10 cellular contexts compared by ENCODE assay signal in the genomic region with DNA sequence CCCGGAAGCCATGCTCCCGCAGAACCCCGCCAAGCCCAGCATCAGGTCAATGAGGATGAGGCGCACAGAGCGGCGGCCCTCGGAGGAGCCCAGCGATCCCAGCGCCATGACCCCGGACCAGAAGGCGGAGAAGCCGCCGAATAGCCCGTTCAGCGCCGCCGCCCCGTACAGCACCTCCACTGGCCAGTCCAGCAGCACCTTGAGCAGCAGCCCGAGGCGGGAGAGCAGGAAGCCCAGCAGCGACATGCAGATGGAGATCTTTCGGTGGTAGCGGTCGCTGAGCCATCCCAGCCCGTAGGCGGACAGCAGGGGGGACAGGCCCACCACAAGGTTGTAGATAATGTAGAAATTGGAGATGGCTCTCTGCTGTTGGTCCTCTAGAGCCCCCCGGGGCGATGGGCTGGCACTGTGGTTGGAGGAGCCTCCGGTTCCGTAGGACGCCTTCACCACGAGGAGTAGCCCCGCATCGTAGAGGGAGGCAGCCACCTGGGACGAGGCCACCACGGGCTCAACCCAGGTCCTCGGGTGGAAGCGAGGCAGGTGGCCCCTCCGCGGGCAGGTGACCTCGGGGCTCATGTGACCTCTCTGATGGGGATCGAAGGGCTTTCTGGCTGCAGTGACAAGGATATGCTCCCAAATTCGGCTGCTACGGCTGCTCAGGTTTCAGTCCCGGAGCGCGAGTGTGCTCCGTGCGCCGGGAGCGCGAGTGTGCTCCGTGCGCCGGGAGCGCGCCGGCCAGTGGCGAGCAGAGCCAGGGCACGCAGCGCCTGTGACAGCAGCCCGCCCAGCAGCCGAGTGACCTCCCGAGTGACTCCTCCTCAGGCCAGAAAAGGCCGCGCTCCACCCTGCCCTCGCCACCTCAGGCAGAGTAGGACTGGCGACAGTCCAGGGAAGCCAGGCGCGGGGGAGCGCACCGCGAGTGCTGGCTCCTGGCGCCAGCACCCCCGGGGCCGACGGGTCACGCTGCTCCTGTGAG. TPM values are rescaled to one million over a fixed set of nuclear protein-coding genes. Genes with fewer than 3 reads are reported as not detected.
DNase-seq lines count a peak whose midpoint lies in the region; ATAC-seq, FAIRE-seq and TF ChIP-seq lines count a peak whose summit lies in the region.
"Had no signal": no experiment of that assay in that cellular context is flagged by ENCODE, and none has a peak within 500 bp of the region (broad histone marks: within the 10 kb centered on the region; RNA-seq: fewer than 3 reads in every experiment).

A gene with protein sequence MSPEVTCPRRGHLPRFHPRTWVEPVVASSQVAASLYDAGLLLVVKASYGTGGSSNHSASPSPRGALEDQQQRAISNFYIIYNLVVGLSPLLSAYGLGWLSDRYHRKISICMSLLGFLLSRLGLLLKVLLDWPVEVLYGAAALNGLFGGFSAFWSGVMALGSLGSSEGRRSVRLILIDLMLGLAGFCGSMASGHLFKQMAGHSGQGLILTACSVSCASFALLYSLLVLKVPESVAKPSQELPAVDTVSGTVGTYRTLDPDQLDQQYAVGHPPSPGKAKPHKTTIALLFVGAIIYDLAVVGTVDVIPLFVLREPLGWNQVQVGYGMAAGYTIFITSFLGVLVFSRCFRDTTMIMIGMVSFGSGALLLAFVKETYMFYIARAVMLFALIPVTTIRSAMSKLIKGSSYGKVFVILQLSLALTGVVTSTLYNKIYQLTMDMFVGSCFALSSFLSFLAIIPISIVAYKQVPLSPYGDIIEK (minus strand): TSS at position 771 of the 976 bp plus-strand sequence. CDS start 195 bp downstream, at position 576.

- H2BK15ac ChIP-seq in neuronal stem cell (ENCODE audit: low read length), result peak within 1 kb of the TSS; percentile 9

- ATAC-seq in HG02884 (IDR thresholded peaks at IDR 0.05; ENCODE audit: unreplicated experiment), result no peak

- H3K4me2 ChIP-seq in neuronal stem cell (ENCODE audit: insufficient read depth, low read length, poor library complexity, severe bottlenecking), result peak within 1 kb of the TSS; percentile 66

- peak within 1 kb of the TSS; percentile 65 for H3K9ac ChIP-seq in neuronal stem cell (ENCODE audit: low read depth, low read length, poor library complexity)

- peak within 1 kb of the TSS; percentile 22 for H2BK120ac ChIP-seq in neuronal stem cell (ENCODE audit: low read depth, low read length)

- H3K27ac ChIP-seq in adrenal gland (no peak within 1 kb of the TSS), left ventricle myocardium inferior (replicated peaks) (no peak within 1 kb of the TSS), neuronal stem cell (replicated peaks; ENCODE audit: low read length) (no peak within 1 kb of the TSS)

- TF ChIP-seq CTCF in adrenal gland (IDR thresholded peaks at IDR 0.05), result no peak
- no peak for TF ChIP-seq CTCF in left ventricle myocardium inferior (IDR thresholded peaks at IDR 0.05; ENCODE audit: borderline replicate concordance)

- H4K91ac ChIP-seq in neuronal stem cell (ENCODE audit: low read depth, low read length, poor library complexity), result no peak within 1 kb of the TSS

- no peaks in the 10 kb centered on the region for H3K9me3 ChIP-seq in adrenal gland (replicated peaks in 1 of 3)
- H3K9me3 ChIP-seq in left ventricle myocardium inferior (replicated peaks), result no peaks in the 10 kb centered on the region
- peaks cover 0 to 1% of the 10 kb centered on the region in 2 donors for H3K9me3 ChIP-seq in neuronal stem cell (replicated peaks in 1 of 2; ENCODE audit: control insufficient read depth in 2 of 2, insufficient read depth in 1 of 2, low read depth in 1 of 2, low read length in 2 of 2)

- peak within 1 kb of the TSS; percentile 82 for H2AFZ ChIP-seq in neuronal stem cell (ENCODE audit: low read length)

- H3K4me3 ChIP-seq in adrenal gland, result peak within 1 kb of the TSS in 1 of 4 donors; percentile 50
- peak within 1 kb of the TSS; percentile 64 for H3K4me3 ChIP-seq in left ventricle myocardium inferior
- H3K4me3 ChIP-seq in neuronal stem cell (ENCODE audit: low read length in 2 of 2), result peak within 1 kb of the TSS; percentile 30 to 78

- peak; percentile 53 for DNase-seq in CD1c-positive myeloid dendritic cell (ENCODE audit: extremely low spot score)
- DNase-seq in adrenal gland, result peak in 4 of 7 donors; percentile 22 to 43 (median 30)
- DNase-seq in left ventricle myocardium inferior, result peak; percentile 37
- no peak for DNase-seq in neuronal stem cell (ENCODE audit: low spot score)
- no peak for DNase-seq in ureter (ENCODE audit: low spot score)
- DNase-seq in GM12891 (ENCODE audit: insufficient read length, low spot score), result no peak
- DNase-seq in activated CD4-positive, alpha-beta T cell treated with anti-CD3 and anti-CD28 coated beads, Interleukin-2, amount 10 ng/mL, durations not matched to agents 24 days and 14 days, result no peak
- DNase-seq: NCI-H187 had no signal

- no peak within 1 kb of the TSS for H2BK12ac ChIP-seq in neuronal stem cell (ENCODE audit: low read length)

- H3K18ac ChIP-seq in neuronal stem cell (ENCODE audit: low read length), result peak within 1 kb of the TSS; percentile 71

- H2BK5ac ChIP-seq in neuronal stem cell (ENCODE audit: low read length), result peak within 1 kb of the TSS; percentile 3

- TF ChIP-seq POLR2A in adrenal gland (IDR thresholded peaks at IDR 0.05) (no peak), GM12891 (IDR thresholded peaks at IDR 0.05; ENCODE audit: low read depth, low read length) (no peak)

- no peak within 1 kb of the TSS for H3K14ac ChIP-seq in neuronal stem cell (ENCODE audit: low read length)

- no peaks in the 10 kb centered on the region for H3K79me1 ChIP-seq in neuronal stem cell (ENCODE audit: low read depth, low read length)

- H3K23ac ChIP-seq in neuronal stem cell (ENCODE audit: low read depth, low read length, poor library complexity), result peak within 1 kb of the TSS; percentile 13

- no peak within 1 kb of the TSS for H3K4ac ChIP-seq in neuronal stem cell (ENCODE audit: low read length)

- intact Hi-C loops in adrenal gland (cut with DNase I) (no loop called here), left ventricle myocardium inferior (cut with micrococcal nuclease) (no loop called here)
- intact Hi-C loops in activated CD4-positive, alpha-beta T cell treated with anti-CD3 and anti-CD28 coated beads, Interleukin-2, amount 10 ng/mL, durations not matched to agents 24 days and 14 days (cut with micrococcal nuclease), result no loop called here

- peaks cover 38% of the 10 kb centered on the region for H3K27me3 Mint-ChIP-seq in activated CD4-positive, alpha-beta T cell treated with anti-CD3 and anti-CD28 coated beads, Interleukin-2, amount 10 ng/mL, durations not matched to agents 24 days and 14 days

- no peaks in the 10 kb centered on the region for H3K36me3 Mint-ChIP-seq in activated CD4-positive, alpha-beta T cell treated with anti-CD3 and anti-CD28 coated beads, Interleukin-2, amount 10 ng/mL, durations not matched to agents 24 days and 14 days (ENCODE audit: low read depth)

- H3K27me3 ChIP-seq in adrenal gland, result peaks cover 18% of the 10 kb centered on the region
- H3K27me3 ChIP-seq in left ventricle myocardium inferior (ENCODE audit: low read depth), result peaks cover 19% of the 10 kb centered on the region
- peaks cover 2 to 40% (median 24%) of the 10 kb centered on the region in 3 experiments for H3K27me3 ChIP-seq in neuronal stem cell (ENCODE audit: control insufficient read depth in 3 of 3, insufficient read depth in 3 of 3, low read depth in 1 of 3, low read length in 3 of 3)

- 10 to 31% (median 15%) methylated on average over 23 to 78 of the region's 78 CpGs for WGBS in adrenal gland, 4 donors
- no CpG with 5 or more reads among the region's 78 CpGs for WGBS in neuronal stem cell (ENCODE audit: extremely low coverage in 2 of 2, insufficient read length in 2 of 2, insufficient replicate concordance in 1 of 2), 2 donors

- no peak within 1 kb of the TSS for H4K8ac ChIP-seq in neuronal stem cell (ENCODE audit: low read depth, low read length)

- H3K4me1 Mint-ChIP-seq in activated CD4-positive, alpha-beta T cell treated with anti-CD3 and anti-CD28 coated beads, Interleukin-2, amount 10 ng/mL, durations not matched to agents 24 days and 14 days, result peaks cover 4% of the 10 kb centered on the region

- no peak within 1 kb of the TSS for H3K4me3 Mint-ChIP-seq in activated CD4-positive, alpha-beta T cell treated with anti-CD3 and anti-CD28 coated beads, Interleukin-2, amount 10 ng/mL, durations not matched to agents 24 days and 14 days
- H3K4me3 Mint-ChIP-seq: stimulated activated naive CD8-positive, alpha-beta T cell treated with anti-CD3 and anti-CD28 coated beads, Interleukin-15, Interleukin-2, amounts not matched to agents 100 ng/mL and 50 ng/mL, for 24 hours had no signal

- H3K4me1 ChIP-seq in adrenal gland (replicated peaks in 1 of 2), result peaks cover 0 to 12% of the 10 kb centered on the region in 2 donors
- peaks cover 13% of the 10 kb centered on the region for H3K4me1 ChIP-seq in left ventricle myocardium inferior
- H3K4me1 ChIP-seq in neuronal stem cell (ENCODE audit: control insufficient read depth in 2 of 2, insufficient read depth in 1 of 2, low read depth in 1 of 2, low read length in 2 of 2), result peaks cover 0 to 2% of the 10 kb centered on the region in 2 donors

- FAIRE-seq in GM12891 (lab: Jason Lieb, UNC), result no peak

- H2AK5ac ChIP-seq in neuronal stem cell (ENCODE audit: low read depth, low read length), result no peak within 1 kb of the TSS

- no peak within 1 kb of the TSS for H3K27ac Mint-ChIP-seq in activated CD4-positive, alpha-beta T cell treated with anti-CD3 and anti-CD28 coated beads, Interleukin-2, amount 10 ng/mL, durations not matched to agents 24 days and 14 days
- H3K27ac Mint-ChIP-seq: stimulated activated naive CD8-positive, alpha-beta T cell treated with anti-CD3 and anti-CD28 coated beads, Interleukin-15, Interleukin-2, amounts not matched to agents 100 ng/mL and 50 ng/mL, for 24 hours had no signal

- no peaks in the 10 kb centered on the region for H3K9me3 Mint-ChIP-seq in activated CD4-positive, alpha-beta T cell treated with anti-CD3 and anti-CD28 coated beads, Interleukin-2, amount 10 ng/mL, durations not matched to agents 24 days and 14 days
- H3K9me3 Mint-ChIP-seq: stimulated activated naive CD8-positive, alpha-beta T cell treated with anti-CD3 and anti-CD28 coated beads, Interleukin-15, Interleukin-2, amounts not matched to agents 100 ng/mL and 50 ng/mL, for 24 hours had no signal

- H3K36me3 ChIP-seq in adrenal gland (replicated peaks in 1 of 2), result no peaks in the 10 kb centered on the region
- H3K36me3 ChIP-seq in left ventricle myocardium inferior, result no peaks in the 10 kb centered on the region
- no peaks in the 10 kb centered on the region for H3K36me3 ChIP-seq in neuronal stem cell (replicated peaks in 1 of 2; ENCODE audit: control insufficient read depth in 2 of 2, insufficient read depth in 2 of 2, low read length in 2 of 2)

TF ChIP-seq in GM12891, 5 proteins besides CTCF, POLR2A, EP300 and RAD21 (continues in another document):
- TF ChIP-seq POU2F2 (IDR thresholded peaks at IDR 0.05; ENCODE audit: low read depth, low read length), result no peak

RNA-seq across cellular contexts. Expression of the gene that starts here (rescaled TPM):
- total RNA-seq in adrenal gland (under 1 TPM in 2 of 8 donors, not detected in 6; 0.55 to 0.87 TPM), left ventricle myocardium inferior (not detected), ureter (4.2 TPM)
- polyA plus RNA-seq in adrenal gland, result under 1 TPM; 0.07 to 0.40 (median 0.09) TPM
- polyA plus RNA-seq in neuronal stem cell (2013, experiment 1 of 2), result not detected
- polyA plus RNA-seq in neuronal stem cell (2013, experiment 2 of 2), result not detected
- polyA plus RNA-seq in GM12891 (2012; ENCODE audit: low read depth, missing spikeins), result 0.03 TPM
- not detected in 2 replicates for total RNA-seq in activated CD4-positive, alpha-beta T cell treated with anti-CD3 and anti-CD28 coated beads, Interleukin-2, amount 10 ng/mL, durations not matched to agents 24 days and 14 days

Comparison
In these comparisons a context has a peak if more than half of its experiments do, and no peak if none do; other contexts are left out.
1. Peak in DNase-seq in adrenal gland; RNA of the gene not detected or under 1 TPM.
2. Peak in DNase-seq and H3K4me3 ChIP-seq in left ventricle myocardium inferior; RNA of the gene not detected or under 1 TPM.